In the genomic region with DNA sequence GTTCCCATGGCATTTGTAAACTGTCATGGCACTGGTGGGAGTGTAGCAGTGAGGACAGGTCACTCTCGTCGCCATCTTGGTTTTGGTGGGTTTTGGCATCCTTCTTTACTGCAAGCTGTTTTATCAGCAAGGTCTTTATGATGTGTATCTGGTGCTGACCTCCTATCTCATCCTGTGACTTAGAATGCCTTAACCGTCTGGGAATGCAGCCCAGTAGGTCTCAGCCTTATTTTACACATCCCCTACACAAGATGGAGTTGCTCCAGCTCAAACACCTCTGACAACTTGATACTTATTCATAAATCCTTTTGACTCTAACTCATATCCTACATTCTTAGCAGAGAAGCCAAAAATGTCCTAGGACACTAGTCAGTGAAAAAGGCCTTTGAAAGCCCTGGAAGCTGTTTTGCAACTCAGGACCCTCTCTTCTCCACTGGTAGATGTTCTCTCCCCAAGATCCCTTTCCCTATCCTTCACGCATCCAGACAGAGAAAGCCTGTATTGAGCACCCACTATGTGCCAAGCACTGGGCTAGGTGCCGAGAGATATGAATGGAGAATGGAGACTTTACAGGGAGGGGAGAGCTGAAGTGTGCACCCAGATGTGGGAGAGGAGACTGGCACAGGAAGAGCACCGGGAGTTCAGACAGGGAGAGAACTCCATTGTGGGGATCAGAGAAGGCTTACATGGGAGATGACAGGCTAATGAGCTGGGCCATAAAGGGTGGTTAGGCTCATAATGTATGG, we compare ENCODE assay signal across 14 cellular contexts. TPM values are rescaled to one million over a fixed set of nuclear protein-coding genes. Genes with fewer than 3 reads are reported as not detected.
DNase-seq lines count a peak whose midpoint lies in the region; ATAC-seq, FAIRE-seq and TF ChIP-seq lines count a peak whose summit lies in the region.
"Had no signal": no experiment of that assay in that cellular context is flagged by ENCODE, and none has a peak within 500 bp of the region (broad histone marks: within the 10 kb centered on the region; RNA-seq: fewer than 3 reads in every experiment).

No MANE protein-coding gene starts in this region.

- H3K9me3 Mint-ChIP-seq in HFFc6 (no peaks in the 10 kb centered on the region), mesothelial cell of epicardium (no peaks in the 10 kb centered on the region)
- H3K9me3 Mint-ChIP-seq: activated CD4-positive, alpha-beta T cell treated with anti-CD3 and anti-CD28 coated beads, Interleukin-2, amount 10 ng/mL, durations not matched to agents 7 days and 5 days; CD4-positive, CD25-positive, alpha-beta regulatory T cell had no signal

- H3F3A ChIP-seq in smooth muscle cell (ENCODE audit: low read depth): peaks cover 7% of the 10 kb centered on the region

- no peak for ATAC-seq in K562
- no peak for ATAC-seq in GM18868 (IDR thresholded peaks at IDR 0.05; ENCODE audit: unreplicated experiment)
- no peak for ATAC-seq in GM21737 (IDR thresholded peaks at IDR 0.05; ENCODE audit: unreplicated experiment)

- TF ChIP-seq CTCF in HFFc6 (IDR thresholded peaks at IDR 0.05) (no peak), K562 (IDR thresholded peaks at IDR 0.05 in 2 of 3, conservative IDR thresholded peaks at IDR 0.05 in 1 of 3; ENCODE audit: insufficient read depth in 2 of 3, low read depth in 1 of 3, low read length in 3 of 3) (no peak), mesothelial cell of epicardium (IDR thresholded peaks at IDR 0.05; ENCODE audit: unreplicated experiment) (no peak), smooth muscle cell (IDR thresholded peaks at IDR 0.05; ENCODE audit: borderline replicate concordance, insufficient read depth, poor library complexity, severe bottlenecking) (no peak)

- H3K27me3 Mint-ChIP-seq in HFFc6 (ENCODE audit: insufficient read depth): peaks cover 2% of the 10 kb centered on the region; the same call in 1 of the 2 replicates
- H3K27me3 Mint-ChIP-seq in mesothelial cell of epicardium (ENCODE audit: low read depth): no peaks in the 10 kb centered on the region
- H3K27me3 Mint-ChIP-seq: activated CD4-positive, alpha-beta T cell treated with anti-CD3 and anti-CD28 coated beads, Interleukin-2, amount 10 ng/mL, durations not matched to agents 7 days and 5 days; CD4-positive, CD25-positive, alpha-beta regulatory T cell had no signal

- TF ChIP-seq EP300 in K562 (IDR thresholded peaks at IDR 0.05; ENCODE audit: low read length): no peak

- intact Hi-C loops in K562 (cut with micrococcal nuclease): loop anchor here (1.0 kb wide), 2 partner anchors 31 to 65 kb away; no protein-coding TSS in a partner anchor

- BruUV-seq in K562 (replicated peaks; lab: Mats Ljungman, UMichigan): no TSS peak

- FAIRE-seq in K562 (lab: Jason Lieb, UNC): no peak
- FAIRE-seq: pancreas had no signal

- no peak for TF ChIP-seq RAD21 in K562 (CRISPR knock-in tag; conservative IDR thresholded peaks at IDR 0.05 in 1 of 2, IDR thresholded peaks at IDR 0.05 in 1 of 2)

- peaks cover 76% of the 10 kb centered on the region for H3K4me1 Mint-ChIP-seq in HFFc6 (ENCODE audit: low read depth)
- H3K4me1 Mint-ChIP-seq in mesothelial cell of epicardium: peaks cover 88% of the 10 kb centered on the region

- H3K4me3 ChIP-seq in K562 (no peak overlapping the region), smooth muscle cell (no peak overlapping the region)
- H3K4me3 ChIP-seq: esophagus squamous epithelium, GM12878, pancreas had no signal

- peaks cover 18 to 42% of the 10 kb centered on the region in 2 experiments for H3K4me1 ChIP-seq in K562 (replicated peaks in 1 of 2; ENCODE audit: control insufficient read depth in 2 of 2, insufficient read depth in 2 of 2, low read length in 2 of 2)
- peaks cover 12% of the 10 kb centered on the region for H3K4me1 ChIP-seq in smooth muscle cell (ENCODE audit: low read depth)

- in situ Hi-C loops in K562 (cut with MboI): loop anchor here (5.0 kb wide), 1 partner anchor 66 kb away; no protein-coding TSS in a partner anchor

- 56% methylated on average over 6 of the region's 6 CpGs for WGBS in K562 (ENCODE audit: insufficient coverage, low coverage, missing lambda C conversion rate)
- WGBS in smooth muscle cell (ENCODE audit: low lambda C conversion rate): 67% methylated on average over 6 of the region's 6 CpGs

- POLR2A ChIA-PET in K562 (lab: Yijun Ruan, JAX): interaction anchor here (0.6 to 2.2 kb wide), 8 partner anchors 10 to 153 kb away, joined by 3 to 14 read pairs (median 4); no protein-coding TSS in a partner anchor

- H3K27me3 ChIP-seq in K562 (ENCODE audit: control insufficient read depth in 2 of 2, insufficient read depth in 2 of 2, low read length in 2 of 2): no peaks in the 10 kb centered on the region
- no peaks in the 10 kb centered on the region for H3K27me3 ChIP-seq in smooth muscle cell (ENCODE audit: low read depth)
- H3K27me3 ChIP-seq: esophagus squamous epithelium, pancreas had no signal

- CTCF ChIA-PET in K562 (lab: Yijun Ruan, JAX; ENCODE audit: low intra/inter-chr PET ratio): interaction anchor here (0.6 to 6.7 kb wide), 14 partner anchors 14 to 1206 kb away, joined by 3 to 166 read pairs (median 5); a partner anchor contains a TSS

- DNase-seq in HFFc6: no peak
- DNase-seq in K562 (ENCODE audit: extremely low read depth in 1 of 4, low spot score in 3 of 4): no peak
- no peak for DNase-seq in mesothelial cell of epicardium (ENCODE audit: low spot score in 2 of 2, unreplicated experiment in 2 of 2)
- no peak for DNase-seq in smooth muscle cell (lab: John Stamatoyannopoulos, UW; ENCODE audit: unreplicated experiment)
- no peak for DNase-seq in T-helper 1 cell
- no peak for DNase-seq in foreskin melanocyte
- DNase-seq: esophagus squamous epithelium had no signal

- H3K9ac ChIP-seq in K562 (ENCODE audit: insufficient read depth in 1 of 2, low read depth in 2 of 2, low read length in 2 of 2) (no peak overlapping the region), smooth muscle cell (ENCODE audit: low read depth) (peak overlapping the region; percentile 72)
- H3K9ac ChIP-seq: KMS-11 had no signal

- H4K20me1 ChIP-seq in K562 (replicated peaks; ENCODE audit: control insufficient read depth, insufficient read depth, low read length): no peaks in the 10 kb centered on the region
- H4K20me1 ChIP-seq in smooth muscle cell (ENCODE audit: low read depth): no peaks in the 10 kb centered on the region

- no peaks in the 10 kb centered on the region for H3K36me3 Mint-ChIP-seq in HFFc6 (ENCODE audit: low read depth)
- no peaks in the 10 kb centered on the region for H3K36me3 Mint-ChIP-seq in mesothelial cell of epicardium

- H3K9me1 ChIP-seq in K562 (ENCODE audit: control insufficient read depth, insufficient read depth, low read length): no peaks in the 10 kb centered on the region

- H3K27ac ChIP-seq in K562 (ENCODE audit: extremely low read depth, low read depth, low read length) (no peak overlapping the region), smooth muscle cell (ENCODE audit: low read depth) (peak overlapping the region; percentile 91)
- H3K27ac ChIP-seq: KMS-11 had no signal

- no peak for TF ChIP-seq POLR2A in K562 (conservative IDR thresholded peaks at IDR 0.05)

- H3K36me3 ChIP-seq in K562 (ENCODE audit: control insufficient read depth, insufficient read depth, low read length) (no peaks in the 10 kb centered on the region), smooth muscle cell (ENCODE audit: low read depth) (no peaks in the 10 kb centered on the region)
- H3K36me3 ChIP-seq: esophagus squamous epithelium, pancreas had no signal

- H3K27ac Mint-ChIP-seq in HFFc6 (peak overlapping the region; percentile 69), mesothelial cell of epicardium (peak overlapping the region; percentile 98)
- H3K27ac Mint-ChIP-seq: activated CD4-positive, alpha-beta T cell treated with anti-CD3 and anti-CD28 coated beads, Interleukin-2, amount 10 ng/mL, durations not matched to agents 7 days and 5 days; CD4-positive, CD25-positive, alpha-beta regulatory T cell had no signal

- no peak overlapping the region for H3K4me2 ChIP-seq in K562 (ENCODE audit: insufficient read depth, low read length)
- H3K4me2 ChIP-seq in smooth muscle cell: peak overlapping the region; percentile 44
- H3K4me2 ChIP-seq: KMS-11 had no signal

- H3K4me3 Mint-ChIP-seq in HFFc6: no peak overlapping the region
- H3K4me3 Mint-ChIP-seq in mesothelial cell of epicardium: no peak overlapping the region
- H3K4me3 Mint-ChIP-seq: activated CD4-positive, alpha-beta T cell treated with anti-CD3 and anti-CD28 coated beads, Interleukin-2, amount 10 ng/mL, durations not matched to agents 7 days and 5 days; CD4-positive, CD25-positive, alpha-beta regulatory T cell had no signal

- H3K9me3 ChIP-seq in K562 (replicated peaks; ENCODE audit: control insufficient read depth, insufficient read depth, low read depth, low read length): no peaks in the 10 kb centered on the region
- no peaks in the 10 kb centered on the region for H3K9me3 ChIP-seq in smooth muscle cell (replicated peaks; ENCODE audit: low read depth)
- H3K9me3 ChIP-seq: esophagus squamous epithelium, pancreas had no signal

- no peak overlapping the region for H2AFZ ChIP-seq in K562 (ENCODE audit: low read depth, low read length)
- H2AFZ ChIP-seq in smooth muscle cell (ENCODE audit: low read depth): peak overlapping the region; percentile 65

- no peaks in the 10 kb centered on the region for H3K79me2 ChIP-seq in K562 (ENCODE audit: control insufficient read depth, insufficient read depth, low read length)
- no peaks in the 10 kb centered on the region for H3K79me2 ChIP-seq in smooth muscle cell (ENCODE audit: low read depth)

RNA-seq across cellular contexts. Expression of a gene that starts 6.7 kb away (rescaled TPM):
- 100 to 1,000 TPM; 540 to 614 (median 577) TPM for total RNA-seq in HFFc6 (2021; fragmentation: NEBNext Ultra II Directional; extraction: Animal tissue kit (Norgen Biotek cat#: 25700))
- 6.5 and 10.3 TPM in 2 replicates for total RNA-seq in K562 (2011; cell fraction: chromatin; rRNA removed; ENCODE audit: low replicate concordance)
- 7.0 and 7.5 TPM in 2 replicates for total RNA-seq in K562 (2011; cell fraction: nucleolus; rRNA removed)
- total RNA-seq in K562 (2011; cell fraction: nucleoplasm; rRNA removed): 7.3 and 8.9 TPM in 2 replicates
- 23.7 and 30.8 TPM in 2 replicates for total RNA-seq in K562 (2014; rRNA removed)
- total RNA-seq in K562 (2014; rRNA removed; fragmentation: Illumina TruSeq; extraction: Trizol): 19.6 and 22.6 TPM in 2 replicates
- 28.3 and 30.3 TPM in 2 replicates for total RNA-seq in K562 (2015; rRNA removed; fragmentation: Illumina TruSeq; extraction: Trizol)
- 25.7 and 28.2 TPM in 2 replicates for total RNA-seq in K562 (2021)
- 21.3 and 23.7 TPM in 2 replicates for polyA plus RNA-seq in K562 (2011; rRNA removed)
- 29.2 and 43.4 TPM in 2 replicates for polyA plus RNA-seq in K562 (2011; cell fraction: cytosol; rRNA removed)
- 14.3 and 20.0 TPM in 2 replicates for polyA plus RNA-seq in K562 (2011; cell fraction: nucleus; rRNA removed)
- 39.0 and 47.5 TPM in 2 replicates for polyA plus RNA-seq in K562 (2012)
- polyA plus RNA-seq in K562 (2014; fragmentation: Illumina TruSeq; extraction: Trizol): 34.6 and 39.4 TPM in 2 replicates
- 10 to 100 TPM in 1 of 2 experiments, 1 to 10 TPM in 1; 6.8 to 11.0 TPM for polyA plus RNA-seq in K562 (2014; fragmentation: Nextera tagmentation; extraction: Ambion mirVana)
- 24.9 and 32.1 TPM in 2 replicates for polyA plus RNA-seq in K562 (2014; rRNA removed)
- 14.3 and 19.7 TPM in 2 replicates for polyA minus RNA-seq in K562 (2011; rRNA and poly(A)+ RNA removed)
- 12.0 and 16.7 TPM in 2 replicates for polyA minus RNA-seq in K562 (2011; cell fraction: cytosol; rRNA and poly(A)+ RNA removed)
- 7.7 and 8.8 TPM in 2 replicates for polyA minus RNA-seq in K562 (2011; cell fraction: nucleus; rRNA and poly(A)+ RNA removed)
- 10.4 to 11.4 TPM (median 10.7 TPM) in 3 replicates for total RNA-seq in mesothelial cell of epicardium
- total RNA-seq in smooth muscle cell: 317 and 345 TPM in 2 replicates
- polyA plus RNA-seq in smooth muscle cell: 202 and 215 TPM in 2 replicates

RNA-seq across cellular contexts. Expression of a gene that starts 25.3 kb away (rescaled TPM):
- total RNA-seq in HFFc6 (2021; fragmentation: NEBNext Ultra II Directional; extraction: Animal tissue kit (Norgen Biotek cat#: 25700)): 10 to 100 TPM; 72.9 to 88.0 (median 78.4) TPM
- 12.5 and 15.1 TPM in 2 replicates for total RNA-seq in K562 (2011; cell fraction: chromatin; rRNA removed; ENCODE audit: low replicate concordance)
- total RNA-seq in K562 (2011; cell fraction: nucleolus; rRNA removed): 5.0 and 6.2 TPM in 2 replicates
- total RNA-seq in K562 (2011; cell fraction: nucleoplasm; rRNA removed): 10.3 and 12.7 TPM in 2 replicates
- total RNA-seq in K562 (2014; rRNA removed) (4.5 and 4.9 TPM in 2 replicates), K562 (2014; rRNA removed; fragmentation: Illumina TruSeq; extraction: Trizol) (3.2 and 3.7 TPM in 2 replicates), K562 (2015; rRNA removed; fragmentation: Illumina TruSeq; extraction: Trizol) (2.9 and 3.3 TPM in 2 replicates), K562 (2021) (15.4 and 16.8 TPM in 2 replicates), mesothelial cell of epicardium (88.8 to 95.9 TPM (median 95.4 TPM) in 3 replicates), smooth muscle cell (52.3 and 60.1 TPM in 2 replicates)
- polyA plus RNA-seq in K562 (2011; rRNA removed) (0.91 TPM in 2 replicates), K562 (2014; fragmentation: Illumina TruSeq; extraction: Trizol) (10.7 and 13.2 TPM in 2 replicates), K562 (2014; fragmentation: Nextera tagmentation; extraction: Ambion mirVana) (1 to 10 TPM; 1.8 to 2.1 TPM), K562 (2014; rRNA removed) (4.2 and 5.6 TPM in 2 replicates), smooth muscle cell (65.2 and 71.1 TPM in 2 replicates)
- 0.63 and 0.92 TPM in 2 replicates for polyA plus RNA-seq in K562 (2011; cell fraction: cytosol; rRNA removed)
- polyA plus RNA-seq in K562 (2011; cell fraction: nucleus; rRNA removed): 2.0 and 4.7 TPM in 2 replicates
- 16.3 and 25.4 TPM in 2 replicates for polyA plus RNA-seq in K562 (2012)
- 1.5 and 1.9 TPM in 2 replicates for polyA minus RNA-seq in K562 (2011; rRNA and poly(A)+ RNA removed)
- 3.9 and 4.1 TPM in 2 replicates for polyA minus RNA-seq in K562 (2011; cell fraction: cytosol; rRNA and poly(A)+ RNA removed)
- 2.9 and 3.0 TPM in 2 replicates for polyA minus RNA-seq in K562 (2011; cell fraction: nucleus; rRNA and poly(A)+ RNA removed)

RNA-seq across cellular contexts. Expression of a gene that starts 44.7 kb away (rescaled TPM):
- 100 to 1,000 TPM; 101 to 113 (median 108) TPM for total RNA-seq in HFFc6 (2021; fragmentation: NEBNext Ultra II Directional; extraction: Animal tissue kit (Norgen Biotek cat#: 25700))
- not detected in 2 replicates for total RNA-seq in K562 (2011; cell fraction: chromatin; rRNA removed; ENCODE audit: low replicate concordance)
- total RNA-seq in K562 (2011; cell fraction: nucleolus; rRNA removed): not detected in 2 replicates
- not detected in 2 replicates for total RNA-seq in K562 (2011; cell fraction: nucleoplasm; rRNA removed)
- total RNA-seq in K562 (2014; rRNA removed) (0.27 TPM in 1 of 2 replicates, not detected in the other), K562 (2014; rRNA removed; fragmentation: Illumina TruSeq; extraction: Trizol) (not detected in 2 replicates), K562 (2015; rRNA removed; fragmentation: Illumina TruSeq; extraction: Trizol) (not detected in 2 replicates), K562 (2021) (0.11 and 0.42 TPM in 2 replicates), mesothelial cell of epicardium (84.0 to 92.8 TPM (median 87.5 TPM) in 3 replicates), smooth muscle cell (87.8 and 130 TPM in 2 replicates)
- polyA plus RNA-seq in K562 (2011; rRNA removed) (not detected in 2 replicates), K562 (2014; fragmentation: Illumina TruSeq; extraction: Trizol) (not detected in 2 replicates), K562 (2014; fragmentation: Nextera tagmentation; extraction: Ambion mirVana) (not detected), K562 (2014; rRNA removed) (not detected in 2 replicates), smooth muscle cell (340 and 343 TPM in 2 replicates)
- polyA plus RNA-seq in K562 (2011; cell fraction: cytosol; rRNA removed): 0.13 TPM in 1 of 2 replicates, not detected in the other
- polyA plus RNA-seq in K562 (2011; cell fraction: nucleus; rRNA removed): 0.04 TPM in 1 of 2 replicates, not detected in the other
- polyA plus RNA-seq in K562 (2012): not detected in 2 replicates
- polyA minus RNA-seq in K562 (2011; rRNA and poly(A)+ RNA removed): not detected in 2 replicates
- polyA minus RNA-seq in K562 (2011; cell fraction: cytosol; rRNA and poly(A)+ RNA removed): not detected in 2 replicates
- not detected in 2 replicates for polyA minus RNA-seq in K562 (2011; cell fraction: nucleus; rRNA and poly(A)+ RNA removed)

Comparison
In these comparisons a context has a peak if more than half of its experiments do, and no peak if none do; other contexts are left out.
1. RNA of a gene that starts 6.7 kb away (total RNA-seq): 540 to 614 TPM in HFFc6 and 317 to 345 TPM in smooth muscle cell; 6.5 to 30.8 TPM in K562 and 10.4 to 11.4 TPM in mesothelial cell of epicardium; every median in the first group is over 10 times any median in the second.
2. RNA of a gene that starts 44.7 kb away (total RNA-seq): 101 to 113 TPM in HFFc6, 87.8 to 130 TPM in smooth muscle cell and 84.0 to 92.8 TPM in mesothelial cell of epicardium; 0.11 to 0.42 TPM in K562; every median in the first group is over 10 times any median in the second.